20 cellular contexts compared by ENCODE assay signal in the genomic region with DNA sequence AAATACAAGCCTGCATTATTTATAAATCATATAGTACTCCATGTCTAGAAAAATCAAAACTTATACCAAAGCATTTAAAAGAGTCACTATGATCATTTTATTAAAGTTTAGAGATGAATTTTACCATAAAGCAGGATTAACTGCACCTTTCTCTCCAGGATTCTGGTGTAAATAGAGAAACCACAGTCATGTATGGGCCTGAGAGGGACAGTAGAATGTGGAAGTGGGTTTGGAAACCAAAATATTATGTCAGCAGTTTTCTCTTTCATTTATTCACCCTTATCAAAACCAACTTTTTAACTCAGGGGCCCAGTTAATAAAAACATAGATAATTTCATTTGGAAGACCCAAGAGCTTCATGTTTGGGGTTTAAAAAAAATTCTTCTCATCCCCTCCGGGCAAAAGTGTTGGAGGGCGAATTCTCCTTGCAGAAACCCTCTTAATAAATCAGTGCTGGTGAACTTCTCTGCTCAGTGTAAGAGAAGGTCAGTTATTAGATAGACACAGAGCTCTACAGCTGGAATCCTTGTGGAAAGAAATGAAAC.
"Had no signal": no experiment of that assay in that cellular context is flagged by ENCODE, and none has a peak within 500 bp of the region (broad histone marks: within the 10 kb centered on the region; RNA-seq: fewer than 3 reads in every experiment).

No MANE protein-coding gene starts in this region.

- H3K27me3 Mint-ChIP-seq: activated B cell treated with CpG ODN at 0.5 μM for 24 hours had no signal

- DNase-seq: activated B cell treated with CpG ODN at 0.5 μM for 24 hours; activated CD4-positive, alpha-beta T cell treated with anti-CD3 and anti-CD28 coated beads for 48 hours; activated CD8-positive, alpha-beta memory T cell treated with anti-CD3 and anti-CD28 coated beads for 24 hours; caudate nucleus; colonic mucosa; foreskin fibroblast; hypothalamus; kidney glomerular epithelial cell; nephron progenitor cell; psoas muscle; stimulated activated CD4-positive, alpha-beta T cell treated with anti-CD3 and anti-CD28 coated beads, Interleukin-1b, Interleukin-23, amount 100 ng/mL, for 48 hours; stomach; SW 1271; testis; upper lobe of right lung had no signal

- H3K9me3 Mint-ChIP-seq: activated B cell treated with CpG ODN at 0.5 μM for 24 hours; activated T-helper 1 cell treated with anti-CD3 and anti-CD28 coated beads, Interleukin-12 subunit alpha, Interleukin-12 subunit beta, Interleukin-2, Interleukin-4 antibody, amounts not matched to agents 30 ng/mL and 10 ng/mL and 1 ng/mL, durations not matched to agents 14 hours and 24 hours and 36 hours; nephron progenitor cell had no signal

- H3K27ac ChIP-seq: ascending aorta, colonic mucosa, esophagus muscularis mucosa, psoas muscle, stomach, testis, upper lobe of right lung had no signal

- H3K27me3 ChIP-seq: ascending aorta, colonic mucosa, esophagus muscularis mucosa, stomach, testis, upper lobe of right lung had no signal

- H3K36me3 ChIP-seq: ascending aorta, colonic mucosa, esophagus muscularis mucosa, stomach, upper lobe of right lung had no signal

- H3K4me3 ChIP-seq: ascending aorta, colonic mucosa, esophagus muscularis mucosa, psoas muscle, stomach, testis, upper lobe of right lung had no signal

- H3K27ac Mint-ChIP-seq: activated B cell treated with CpG ODN at 0.5 μM for 24 hours; activated T-helper 1 cell treated with anti-CD3 and anti-CD28 coated beads, Interleukin-12 subunit alpha, Interleukin-12 subunit beta, Interleukin-2, Interleukin-4 antibody, amounts not matched to agents 30 ng/mL and 10 ng/mL and 1 ng/mL, durations not matched to agents 14 hours and 24 hours and 36 hours; nephron progenitor cell had no signal

- H3K4me3 Mint-ChIP-seq: activated B cell treated with CpG ODN at 0.5 μM for 24 hours; activated T-helper 1 cell treated with anti-CD3 and anti-CD28 coated beads, Interleukin-12 subunit alpha, Interleukin-12 subunit beta, Interleukin-2, Interleukin-4 antibody, amounts not matched to agents 30 ng/mL and 10 ng/mL and 1 ng/mL, durations not matched to agents 14 hours and 24 hours and 36 hours; nephron progenitor cell had no signal

- FAIRE-seq: TTC549 had no signal

- H3K9me3 ChIP-seq: ascending aorta, colonic mucosa, esophagus muscularis mucosa, psoas muscle, stomach, testis, upper lobe of right lung had no signal

- ATAC-seq: psoas muscle, sciatic nerve, upper lobe of right lung had no signal

- H3K4me1 ChIP-seq: ascending aorta, colonic mucosa, psoas muscle, testis, upper lobe of right lung had no signal
